ENCODE assay signal across 8 cellular contexts in genomic region chr3:14946749-14947104, GRCh38. TPM values are rescaled to one million over a fixed set of nuclear protein-coding genes. Genes with fewer than 3 reads are reported as not detected.
DNase-seq lines count a peak whose midpoint lies in the region; ATAC-seq lines count a peak whose summit lies in the region.

No MANE protein-coding gene starts in this region.

- peak overlapping the region; percentile 82 to 87 (median 85) for H3K4me3 ChIP-seq in subcutaneous abdominal adipose tissue (ENCODE audit: low read depth in 1 of 5, low read length in 5 of 5)

- H3K9ac ChIP-seq in subcutaneous abdominal adipose tissue (ENCODE audit: low read length in 5 of 5): peak overlapping the region; percentile 84 to 92 (median 90)

- H3K27ac ChIP-seq in subcutaneous abdominal adipose tissue (ENCODE audit: low read depth, low read length): peak overlapping the region; percentile 95

- no peaks in the 10 kb centered on the region for H3K9me3 ChIP-seq in subcutaneous abdominal adipose tissue (ENCODE audit: control insufficient read depth in 5 of 5, low read length in 5 of 5)

- intact Hi-C loops in activated T-helper 2 cell treated with anti-CD3 and anti-CD28 coated beads, Interferon-gamma antibody, Interleukin-2, Interleukin-4, amounts not matched to agents 10 μg/mL and 5 μg/mL and 100 μg/mL, durations not matched to agents 14 hours and 24 hours and 36 hours (cut with micrococcal nuclease): loop anchor here (1.0 to 5.0 kb wide), 4 partner anchors 261 to 768 kb away; partner anchors contain the start of genes CAPN7, CCDC174, LSM3 and XPC

- peaks cover 11 to 41% (median 29%) of the 10 kb centered on the region in 5 donors for H3K4me1 ChIP-seq in subcutaneous abdominal adipose tissue (ENCODE audit: control insufficient read depth in 5 of 5, insufficient read depth in 5 of 5, low read length in 5 of 5)

- H3K27me3 ChIP-seq in subcutaneous abdominal adipose tissue (ENCODE audit: control insufficient read depth in 5 of 5, insufficient read depth in 4 of 5, low read length in 5 of 5): no peaks in the 10 kb centered on the region

- no peak for ATAC-seq in GM19452 (IDR thresholded peaks at IDR 0.05; ENCODE audit: unreplicated experiment)

- DNase-seq in SIG-M5 treated with dmso at 0.1 percent for 504 hours (lab: John Stamatoyannopoulos, UW; ENCODE audit: unreplicated experiment) (peak; percentile 50), SIG-M5 (lab: John Stamatoyannopoulos, UW) (no peak), immature natural killer cell (no peak), hypothalamus (lab: John Stamatoyannopoulos, UW) (no peak), NCI-H2227 (lab: John Stamatoyannopoulos, UW; ENCODE audit: unreplicated experiment) (no peak)
- no peak for DNase-seq in activated T-helper 2 cell treated with anti-CD3 and anti-CD28 coated beads, Interferon-gamma antibody, Interleukin-2, Interleukin-4, amounts not matched to agents 10 μg/mL and 5 μg/mL and 100 μg/mL, durations not matched to agents 14 hours and 24 hours and 36 hours (ENCODE audit: low spot score)

- peaks cover 6 to 27% (median 18%) of the 10 kb centered on the region in 5 donors for H3K36me3 ChIP-seq in subcutaneous abdominal adipose tissue (ENCODE audit: control insufficient read depth in 5 of 5, insufficient read depth in 5 of 5, low read length in 5 of 5)

- H3K4me1 Mint-ChIP-seq in activated T-helper 2 cell treated with anti-CD3 and anti-CD28 coated beads, Interferon-gamma antibody, Interleukin-2, Interleukin-4, amounts not matched to agents 10 μg/mL and 5 μg/mL and 100 μg/mL, durations not matched to agents 14 hours and 24 hours and 36 hours (ENCODE audit: low read depth): peaks cover 30% of the 10 kb centered on the region
- H3K4me1 Mint-ChIP-seq in immature natural killer cell: peaks cover 39 to 61% of the 10 kb centered on the region in 2 donors

- H3K27me3 Mint-ChIP-seq in activated T-helper 2 cell treated with anti-CD3 and anti-CD28 coated beads, Interferon-gamma antibody, Interleukin-2, Interleukin-4, amounts not matched to agents 10 μg/mL and 5 μg/mL and 100 μg/mL, durations not matched to agents 14 hours and 24 hours and 36 hours (ENCODE audit: low read depth): no peaks in the 10 kb centered on the region
- peaks cover 5 to 12% (median 10%) of the 10 kb centered on the region in 3 donors for H3K27me3 Mint-ChIP-seq in immature natural killer cell (ENCODE audit: low read depth in 3 of 3)

- no peaks in the 10 kb centered on the region for H3K9me3 Mint-ChIP-seq in activated T-helper 2 cell treated with anti-CD3 and anti-CD28 coated beads, Interferon-gamma antibody, Interleukin-2, Interleukin-4, amounts not matched to agents 10 μg/mL and 5 μg/mL and 100 μg/mL, durations not matched to agents 14 hours and 24 hours and 36 hours
- H3K9me3 Mint-ChIP-seq in immature natural killer cell: no peaks in the 10 kb centered on the region

- peak overlapping the region; percentile 93 for H3K4me3 Mint-ChIP-seq in activated T-helper 2 cell treated with anti-CD3 and anti-CD28 coated beads, Interferon-gamma antibody, Interleukin-2, Interleukin-4, amounts not matched to agents 10 μg/mL and 5 μg/mL and 100 μg/mL, durations not matched to agents 14 hours and 24 hours and 36 hours (ENCODE audit: low read depth)
- peak overlapping the region; percentile 88 to 97 (median 91) for H3K4me3 Mint-ChIP-seq in immature natural killer cell

- H3K27ac Mint-ChIP-seq in activated T-helper 2 cell treated with anti-CD3 and anti-CD28 coated beads, Interferon-gamma antibody, Interleukin-2, Interleukin-4, amounts not matched to agents 10 μg/mL and 5 μg/mL and 100 μg/mL, durations not matched to agents 14 hours and 24 hours and 36 hours: peak overlapping the region; percentile 92
- peak overlapping the region; percentile 94 to 98 (median 96) for H3K27ac Mint-ChIP-seq in immature natural killer cell

- peaks cover 71% of the 10 kb centered on the region for H3K36me3 Mint-ChIP-seq in activated T-helper 2 cell treated with anti-CD3 and anti-CD28 coated beads, Interferon-gamma antibody, Interleukin-2, Interleukin-4, amounts not matched to agents 10 μg/mL and 5 μg/mL and 100 μg/mL, durations not matched to agents 14 hours and 24 hours and 36 hours (ENCODE audit: low read depth)
- H3K36me3 Mint-ChIP-seq in immature natural killer cell: peaks cover 4 to 10% (median 4%) of the 10 kb centered on the region in 3 donors

RNA-seq across cellular contexts. Expression of gene NR2C2, which starts 0.7 kb away (rescaled TPM):
- 48.2 and 48.3 TPM in 2 replicates for total RNA-seq in activated T-helper 2 cell treated with anti-CD3 and anti-CD28 coated beads, Interferon-gamma antibody, Interleukin-2, Interleukin-4, amounts not matched to agents 10 μg/mL and 5 μg/mL and 100 μg/mL, durations not matched to agents 14 hours and 24 hours and 36 hours
- polyA plus RNA-seq in immature natural killer cell: 10 to 100 TPM in 2 of 3 donors, 1 to 10 TPM in 1; 6.0 to 23.7 (median 10.5) TPM
